ENCODE assay signal across 10 cellular contexts in genomic region chr10:79438021-79438698, GRCh38. TPM values are rescaled to one million over a fixed set of nuclear protein-coding genes. Genes with fewer than 3 reads are reported as not detected.
A peak's percentile ranks its signal among the peaks of the same experiment; 100 is the strongest.
DNase-seq lines count a peak whose midpoint lies in the region; TF ChIP-seq lines count a peak whose summit lies in the region.
"Had no signal": no experiment of that assay in that cellular context is flagged by ENCODE, and none has a peak within 500 bp of the region (broad histone marks: within the 10 kb centered on the region; RNA-seq: fewer than 3 reads in every experiment).

No MANE protein-coding gene starts in this region.

- peak overlapping the region; percentile 6 for H3K27ac Mint-ChIP-seq in chondrocyte (ENCODE audit: unreplicated experiment)

- no peak overlapping the region for H2BK15ac ChIP-seq in mesenchymal stem cell (ENCODE audit: low read depth, poor library complexity, severe bottlenecking)

- intact Hi-C loops in thyroid gland (cut with DNase I): no loop called here

- DNase-seq in chondrocyte (ENCODE audit: low spot score) (peak; percentile 62), mesenchymal stem cell (no peak), thyroid gland (no peak), cortex of kidney (lab: John Stamatoyannopoulos, UW) (no peak), islet precursor cell (no peak), GM19238 (ENCODE audit: insufficient read length, low spot score) (no peak)
- DNase-seq: activated T-cell treated with anti-CD3 and anti-CD28 coated beads, Interleukin-2, amount 50 U/mL, for 48 hours; naive thymus-derived CD8-positive, alpha-beta T cell; NCI-H2029 treated with DMSO at 0.1 percent for 48 hours had no signal

- peaks cover 36% of the 10 kb centered on the region for H3K79me1 ChIP-seq in mesenchymal stem cell (replicated peaks; ENCODE audit: low read length, poor library complexity, severe bottlenecking)

- no peak overlapping the region for H3K4me3 Mint-ChIP-seq in chondrocyte (ENCODE audit: unreplicated experiment)
- H3K4me3 Mint-ChIP-seq: naive thymus-derived CD8-positive, alpha-beta T cell had no signal

- no peak for TF ChIP-seq POLR2A in thyroid gland (IDR thresholded peaks at IDR 0.05)

- 90% methylated on average over 16 of the region's 16 CpGs for WGBS in mesenchymal stem cell
- 85 to 86% methylated on average over 16 of the region's 16 CpGs for WGBS in thyroid gland, 2 donors

- TF ChIP-seq CTCF in Loucy (conservative IDR thresholded peaks at IDR 0.05; ENCODE audit: low read length) (peak; percentile 51), chondrocyte (IDR thresholded peaks at IDR 0.05) (peak; percentile 68), thyroid gland (IDR thresholded peaks at IDR 0.05) (peak in 1 of 6 experiments; percentile 9)

- no peak overlapping the region for H2BK120ac ChIP-seq in mesenchymal stem cell (ENCODE audit: low read depth, low read length)

- no peaks in the 10 kb centered on the region for H3K9me3 Mint-ChIP-seq in chondrocyte (ENCODE audit: low read depth)
- H3K9me3 Mint-ChIP-seq: naive thymus-derived CD8-positive, alpha-beta T cell had no signal

- H3K9me3 ChIP-seq in Loucy (ENCODE audit: insufficient read depth, low read depth, low read length): no peaks in the 10 kb centered on the region
- no peaks in the 10 kb centered on the region for H3K9me3 ChIP-seq in mesenchymal stem cell (ENCODE audit: control insufficient read depth, low read length)
- no peaks in the 10 kb centered on the region for H3K9me3 ChIP-seq in thyroid gland

- H3K27ac ChIP-seq in mesenchymal stem cell (ENCODE audit: low read length, poor library complexity, severe bottlenecking) (no peak overlapping the region), thyroid gland (peak overlapping the region; percentile 19 to 96 (median 21))

- peaks cover 10% of the 10 kb centered on the region; the same call in 1 of the 2 replicates for H3K79me2 ChIP-seq in Loucy (ENCODE audit: insufficient read depth, low read length)

- H3K4me1 Mint-ChIP-seq in chondrocyte (ENCODE audit: low read depth): peaks cover 80% of the 10 kb centered on the region

- peaks cover 2% of the 10 kb centered on the region for H4K20me1 ChIP-seq in Loucy (ENCODE audit: insufficient read depth, low read length, poor library complexity, severe bottlenecking)

- no peak overlapping the region for H4K8ac ChIP-seq in mesenchymal stem cell (ENCODE audit: low read length)

- H3K23ac ChIP-seq in mesenchymal stem cell (ENCODE audit: low read length in 2 of 2): no peak overlapping the region

- H3K36me3 Mint-ChIP-seq in chondrocyte (ENCODE audit: low read depth): no peaks in the 10 kb centered on the region
- H3K36me3 Mint-ChIP-seq: naive thymus-derived CD8-positive, alpha-beta T cell had no signal

- H2BK12ac ChIP-seq in mesenchymal stem cell (ENCODE audit: low read length in 2 of 2): no peak overlapping the region

- H3K27me3 ChIP-seq in Loucy (ENCODE audit: insufficient read depth, low read length, poor library complexity, severe bottlenecking) (no peaks in the 10 kb centered on the region), mesenchymal stem cell (ENCODE audit: control insufficient read depth in 1 of 2, insufficient read depth in 1 of 2, low read length in 2 of 2) (no peaks in the 10 kb centered on the region), thyroid gland (no peaks in the 10 kb centered on the region)

- no peak overlapping the region for H3K4me3 ChIP-seq in Loucy (ENCODE audit: low read length, poor library complexity, severe bottlenecking)
- peak overlapping the region in 1 of 2 experiments; percentile 52 for H3K4me3 ChIP-seq in mesenchymal stem cell (ENCODE audit: insufficient read depth in 1 of 2, low read depth in 1 of 2, low read length in 2 of 2)
- no peak overlapping the region for H3K4me3 ChIP-seq in thyroid gland (replicated peaks in 1 of 3)

- peak overlapping the region; percentile 53 for H4K91ac ChIP-seq in mesenchymal stem cell (ENCODE audit: low read length)

- no peak overlapping the region for H2BK5ac ChIP-seq in mesenchymal stem cell (ENCODE audit: low read depth, low read length, poor library complexity, severe bottlenecking)

- H2AFZ ChIP-seq in Loucy (ENCODE audit: low read length) (no peak overlapping the region), mesenchymal stem cell (ENCODE audit: low read depth, low read length) (no peak overlapping the region)

- H3F3A ChIP-seq in Loucy (ENCODE audit: low read depth): no peaks in the 10 kb centered on the region

- no peak overlapping the region for H3K9ac ChIP-seq in Loucy (ENCODE audit: low read depth, low read length, poor library complexity, severe bottlenecking)
- peak overlapping the region; percentile 71 for H3K9ac ChIP-seq in mesenchymal stem cell (ENCODE audit: low read length)

- no peak overlapping the region for H3K4ac ChIP-seq in mesenchymal stem cell (ENCODE audit: low read depth in 1 of 2, low read length in 2 of 2)

- H3K4me2 ChIP-seq in Loucy (ENCODE audit: low read depth, low read length, poor library complexity, severe bottlenecking) (no peak overlapping the region), mesenchymal stem cell (ENCODE audit: low read length, poor library complexity, severe bottlenecking) (no peak overlapping the region)

- H2AK5ac ChIP-seq in mesenchymal stem cell (ENCODE audit: low read length, severe bottlenecking): no peak overlapping the region

- no peaks in the 10 kb centered on the region for H3K36me3 ChIP-seq in Loucy (ENCODE audit: insufficient read depth, low read length)
- peaks cover 56 to 58% of the 10 kb centered on the region in 2 experiments for H3K36me3 ChIP-seq in mesenchymal stem cell (ENCODE audit: control insufficient read depth in 1 of 2, insufficient read depth in 2 of 2, low read depth in 1 of 2, low read length in 2 of 2)
- H3K36me3 ChIP-seq in thyroid gland: no peaks in the 10 kb centered on the region

- H3K27me3 Mint-ChIP-seq in chondrocyte (ENCODE audit: low read depth): no peaks in the 10 kb centered on the region

- no peak overlapping the region for H3K18ac ChIP-seq in mesenchymal stem cell (ENCODE audit: low read depth in 1 of 2, low read length in 2 of 2)

- H3K9me2 ChIP-seq in Loucy (replicated peaks; ENCODE audit: low read depth, low read length): no peaks in the 10 kb centered on the region

- no peak overlapping the region for H3K14ac ChIP-seq in mesenchymal stem cell (ENCODE audit: low read length in 2 of 2)

- H3K4me1 ChIP-seq in Loucy (ENCODE audit: insufficient read depth, low read length, poor library complexity, severe bottlenecking): peaks cover 25% of the 10 kb centered on the region
- H3K4me1 ChIP-seq in mesenchymal stem cell (ENCODE audit: control insufficient read depth, insufficient read depth, low read depth, low read length): peaks cover 65% of the 10 kb centered on the region
- H3K4me1 ChIP-seq in thyroid gland: peaks cover 71 to 100% of the 10 kb centered on the region in 2 donors

RNA-seq across cellular contexts. Expression of gene ZCCHC24, which starts 7.3 kb away (rescaled TPM):
- total RNA-seq in chondrocyte: 37.4 to 45.1 TPM (median 43.8 TPM) in 3 replicates
- 47.4 TPM for polyA plus RNA-seq in mesenchymal stem cell (2013, experiment 1 of 2)
- 49.0 TPM for polyA plus RNA-seq in mesenchymal stem cell (2013, experiment 2 of 2)
- 10 to 100 TPM; 25.4 to 48.8 (median 33.3) TPM for total RNA-seq in thyroid gland
